38 cellular contexts compared by ENCODE assay signal in the genomic region with DNA sequence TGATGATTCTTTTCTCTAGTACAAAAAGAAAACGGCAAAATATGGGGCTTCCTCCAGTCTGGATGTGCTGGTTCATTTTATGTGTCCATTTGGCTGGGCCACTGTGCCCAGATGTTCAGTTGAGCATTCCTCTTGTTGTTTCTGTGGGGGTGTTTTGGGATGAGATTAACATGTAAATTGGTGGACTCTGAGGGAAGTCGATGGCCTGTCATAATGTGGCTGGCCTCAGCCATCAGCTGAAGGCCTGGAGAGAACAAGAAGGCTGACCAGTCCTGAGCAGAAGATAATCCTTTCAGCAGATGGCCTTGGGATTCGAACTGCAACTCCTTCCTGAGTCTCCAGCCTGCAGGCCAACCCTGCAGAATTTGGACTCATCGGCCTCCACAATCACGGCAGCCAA.
"Had no signal": no experiment of that assay in that cellular context is flagged by ENCODE, and none has a peak within 500 bp of the region (broad histone marks: within the 10 kb centered on the region; RNA-seq: fewer than 3 reads in every experiment).

No MANE protein-coding gene starts in this region.

- H3K27me3 ChIP-seq: ascending aorta, cardiac muscle cell had no signal

- ATAC-seq: activated CD4-positive, alpha-beta T cell treated with anti-CD3 and anti-CD28 coated beads for 36 hours; activated CD4-positive, CD25-positive, alpha-beta regulatory T cell treated with anti-CD3 and anti-CD28 coated beads, Interleukin-2, amount 50 U/mL, for 24 hours; activated CD8-positive, alpha-beta memory T cell treated with anti-CD3 and anti-CD28 coated beads, Interleukin-2, amount 10 ng/mL, durations not matched to agents 7 days and 5 days; activated CD8-positive, alpha-beta T cell treated with anti-CD3 and anti-CD28 coated beads, Interleukin-2, amount 10 ng/mL, durations not matched to agents 7 days and 5 days; activated naive CD8-positive, alpha-beta T cell treated with anti-CD3 and anti-CD28 coated beads, Interleukin-2, amount 50 U/mL, for 24 hours; WTC11 had no signal

- H3K27ac ChIP-seq: ascending aorta, cardiac muscle cell, WERI-Rb-1 had no signal

- H3K4me1 ChIP-seq: ascending aorta had no signal

- DNase-seq: activated CD4-positive, alpha-beta memory T cell treated with anti-CD3 and anti-CD28 coated beads, Interleukin-2, amount 10 ng/mL, durations not matched to agents 7 days and 5 days; activated CD4-positive, alpha-beta T cell treated with anti-CD3 and anti-CD28 coated beads for 1 hour; activated CD4-positive, alpha-beta T cell treated with anti-CD3 and anti-CD28 coated beads for 36 hours; activated CD4-positive, alpha-beta T cell treated with anti-CD3 and anti-CD28 coated beads for 48 hours; activated CD4-positive, alpha-beta T cell treated with anti-CD3 and anti-CD28 coated beads, Interleukin-2, amount 10 ng/mL, durations not matched to agents 7 days and 5 days; activated CD4-positive, alpha-beta T cell treated with anti-CD3 and anti-CD28 coated beads, Interleukin-2, amount 50 U/mL, for 48 hours; activated CD4-positive, CD25-positive, alpha-beta regulatory T cell; activated CD8-positive, alpha-beta memory T cell treated with anti-CD3 and anti-CD28 coated beads for 24 hours; activated CD8-positive, alpha-beta memory T cell treated with anti-CD3 and anti-CD28 coated beads, Interleukin-2, amount 10 ng/mL, durations not matched to agents 7 days and 5 days; activated CD8-positive, alpha-beta memory T cell treated with anti-CD3 and anti-CD28 coated beads, Interleukin-2, amount 50 U/mL, for 48 hours; activated CD8-positive, alpha-beta T cell treated with anti-CD3 and anti-CD28 coated beads, Interleukin-2, amount 10 ng/mL, durations not matched to agents 7 days and 5 days; activated effector memory CD4-positive, alpha-beta T cell treated with Interleukin-2 at 50 U/mL for 16 hours; activated gamma-delta T cell; activated naive CD4-positive, alpha-beta T cell treated with anti-CD3 and anti-CD28 coated beads, Interleukin-2, amount 10 ng/mL, durations not matched to agents 7 days and 5 days; activated naive CD4-positive, alpha-beta T cell treated with Interleukin-2 at 50 U/mL for 16 hours; activated naive CD8-positive, alpha-beta T cell treated with anti-CD3 and anti-CD28 coated beads, Interleukin-2, amount 10 ng/mL, durations not matched to agents 7 days and 5 days; activated naive CD8-positive, alpha-beta T cell treated with anti-CD3 and anti-CD28 coated beads, Interleukin-2, amount 50 U/mL, for 24 hours; activated T-cell treated with anti-CD3 and anti-CD28 coated beads, Interleukin-2, amount 50 U/mL, for 24 hours; activated T-cell treated with anti-CD3 and anti-CD28 coated beads, Interleukin-2, amount 50 U/mL, for 48 hours; amygdala; anterior cingulate cortex; caudate nucleus; cerebellar nuclear complex; T-helper 1 cell; T-helper 2 cell; T-helper 9 cell; WERI-Rb-1 had no signal

- H3K9me3 ChIP-seq: ascending aorta had no signal

- H3K27ac Mint-ChIP-seq: activated CD4-positive, alpha-beta memory T cell treated with anti-CD3 and anti-CD28 coated beads, Interleukin-2, amount 10 ng/mL, durations not matched to agents 7 days and 5 days; activated CD4-positive, alpha-beta T cell treated with anti-CD3 and anti-CD28 coated beads for 36 hours; activated CD4-positive, alpha-beta T cell treated with anti-CD3 and anti-CD28 coated beads, Interleukin-2, amount 10 ng/mL, durations not matched to agents 7 days and 5 days; activated CD8-positive, alpha-beta memory T cell treated with anti-CD3 and anti-CD28 coated beads, Interleukin-2, amount 10 ng/mL, durations not matched to agents 7 days and 5 days; activated CD8-positive, alpha-beta T cell treated with anti-CD3 and anti-CD28 coated beads, Interleukin-2, amount 10 ng/mL, durations not matched to agents 7 days and 5 days; activated naive CD4-positive, alpha-beta T cell treated with anti-CD3 and anti-CD28 coated beads, Interleukin-2, amount 10 ng/mL, durations not matched to agents 7 days and 5 days; activated naive CD4-positive, alpha-beta T cell treated with anti-CD3 and anti-CD28 coated beads, Interleukin-2, amount 50 U/mL, for 24 hours; activated naive CD8-positive, alpha-beta T cell; activated naive CD8-positive, alpha-beta T cell treated with anti-CD3 and anti-CD28 coated beads, Interleukin-2, amount 10 ng/mL, durations not matched to agents 7 days and 5 days; activated naive CD8-positive, alpha-beta T cell treated with anti-CD3 and anti-CD28 coated beads, Interleukin-2, amount 50 U/mL, for 24 hours; activated T-cell treated with anti-CD3 and anti-CD28 coated beads, Interleukin-2, amount 50 U/mL, for 24 hours; activated T-helper 2 cell treated with anti-CD3 and anti-CD28 coated beads, Interferon-gamma antibody, Interleukin-2, Interleukin-4, amounts not matched to agents 10 μg/mL and 5 μg/mL and 100 μg/mL, durations not matched to agents 14 hours and 24 hours and 36 hours; brain; T-helper 1 cell treated with Interleukin-12 subunit alpha and Interleukin-12 subunit beta and Interleukin-4 antibody, amounts not matched to agents 30 μg/mL and 1 μg/mL, for 36 hours; T-helper 2 cell treated with Interferon-gamma antibody and Interleukin-4, amounts not matched to agents 5 μg/mL and 100 μg/mL, for 36 hours; WTC11 had no signal

- H3K36me3 ChIP-seq: cardiac muscle cell, WERI-Rb-1 had no signal

- H3K4me3 Mint-ChIP-seq: activated CD4-positive, alpha-beta memory T cell treated with anti-CD3 and anti-CD28 coated beads, Interleukin-2, amount 10 ng/mL, durations not matched to agents 7 days and 5 days; activated CD4-positive, alpha-beta T cell treated with anti-CD3 and anti-CD28 coated beads for 36 hours; activated CD4-positive, alpha-beta T cell treated with anti-CD3 and anti-CD28 coated beads, Interleukin-2, amount 10 ng/mL, durations not matched to agents 7 days and 5 days; activated CD8-positive, alpha-beta memory T cell treated with anti-CD3 and anti-CD28 coated beads, Interleukin-2, amount 10 ng/mL, durations not matched to agents 7 days and 5 days; activated CD8-positive, alpha-beta T cell treated with anti-CD3 and anti-CD28 coated beads, Interleukin-2, amount 10 ng/mL, durations not matched to agents 7 days and 5 days; activated naive CD4-positive, alpha-beta T cell treated with anti-CD3 and anti-CD28 coated beads, Interleukin-2, amount 10 ng/mL, durations not matched to agents 7 days and 5 days; activated naive CD4-positive, alpha-beta T cell treated with anti-CD3 and anti-CD28 coated beads, Interleukin-2, amount 50 U/mL, for 24 hours; activated naive CD8-positive, alpha-beta T cell; activated naive CD8-positive, alpha-beta T cell treated with anti-CD3 and anti-CD28 coated beads, Interleukin-2, amount 10 ng/mL, durations not matched to agents 7 days and 5 days; activated naive CD8-positive, alpha-beta T cell treated with anti-CD3 and anti-CD28 coated beads, Interleukin-2, amount 50 U/mL, for 24 hours; activated T-cell treated with anti-CD3 and anti-CD28 coated beads, Interleukin-2, amount 50 U/mL, for 24 hours; brain; central memory CD8-positive, alpha-beta T cell; T-helper 1 cell treated with Interleukin-12 subunit alpha and Interleukin-12 subunit beta and Interleukin-4 antibody, amounts not matched to agents 30 μg/mL and 1 μg/mL, for 36 hours; T-helper 2 cell treated with Interferon-gamma antibody and Interleukin-4, amounts not matched to agents 5 μg/mL and 100 μg/mL, for 36 hours; WTC11 had no signal

- H3K36me3 Mint-ChIP-seq: activated CD8-positive, alpha-beta memory T cell treated with anti-CD3 and anti-CD28 coated beads, Interleukin-2, amount 10 ng/mL, durations not matched to agents 7 days and 5 days; activated naive CD4-positive, alpha-beta T cell treated with anti-CD3 and anti-CD28 coated beads, Interleukin-2, amount 10 ng/mL, durations not matched to agents 7 days and 5 days; activated naive CD4-positive, alpha-beta T cell treated with anti-CD3 and anti-CD28 coated beads, Interleukin-2, amount 50 U/mL, for 24 hours; activated naive CD8-positive, alpha-beta T cell; activated naive CD8-positive, alpha-beta T cell treated with anti-CD3 and anti-CD28 coated beads, Interleukin-2, amount 10 ng/mL, durations not matched to agents 7 days and 5 days; brain had no signal

- H3K4me3 ChIP-seq: ascending aorta, cardiac muscle cell had no signal

- H3K4me1 Mint-ChIP-seq: activated CD4-positive, alpha-beta memory T cell treated with anti-CD3 and anti-CD28 coated beads, Interleukin-2, amount 10 ng/mL, durations not matched to agents 7 days and 5 days; activated CD4-positive, alpha-beta T cell treated with anti-CD3 and anti-CD28 coated beads for 36 hours; activated CD4-positive, alpha-beta T cell treated with anti-CD3 and anti-CD28 coated beads, Interleukin-2, amount 10 ng/mL, durations not matched to agents 7 days and 5 days; activated CD8-positive, alpha-beta memory T cell treated with anti-CD3 and anti-CD28 coated beads, Interleukin-2, amount 10 ng/mL, durations not matched to agents 7 days and 5 days; activated naive CD4-positive, alpha-beta T cell treated with anti-CD3 and anti-CD28 coated beads, Interleukin-2, amount 10 ng/mL, durations not matched to agents 7 days and 5 days; activated naive CD4-positive, alpha-beta T cell treated with anti-CD3 and anti-CD28 coated beads, Interleukin-2, amount 50 U/mL, for 24 hours; activated naive CD8-positive, alpha-beta T cell treated with anti-CD3 and anti-CD28 coated beads, Interleukin-2, amount 10 ng/mL, durations not matched to agents 7 days and 5 days; activated naive CD8-positive, alpha-beta T cell treated with anti-CD3 and anti-CD28 coated beads, Interleukin-2, amount 50 U/mL, for 24 hours; brain had no signal

- H3K27me3 Mint-ChIP-seq: activated CD4-positive, alpha-beta memory T cell treated with anti-CD3 and anti-CD28 coated beads, Interleukin-2, amount 10 ng/mL, durations not matched to agents 7 days and 5 days; activated CD4-positive, alpha-beta T cell treated with anti-CD3 and anti-CD28 coated beads for 36 hours; activated CD4-positive, alpha-beta T cell treated with anti-CD3 and anti-CD28 coated beads, Interleukin-2, amount 10 ng/mL, durations not matched to agents 7 days and 5 days; activated CD8-positive, alpha-beta memory T cell treated with anti-CD3 and anti-CD28 coated beads, Interleukin-2, amount 10 ng/mL, durations not matched to agents 7 days and 5 days; activated naive CD4-positive, alpha-beta T cell treated with anti-CD3 and anti-CD28 coated beads, Interleukin-2, amount 10 ng/mL, durations not matched to agents 7 days and 5 days; activated naive CD4-positive, alpha-beta T cell treated with anti-CD3 and anti-CD28 coated beads, Interleukin-2, amount 50 U/mL, for 24 hours; activated naive CD8-positive, alpha-beta T cell; activated naive CD8-positive, alpha-beta T cell treated with anti-CD3 and anti-CD28 coated beads, Interleukin-2, amount 10 ng/mL, durations not matched to agents 7 days and 5 days; activated naive CD8-positive, alpha-beta T cell treated with anti-CD3 and anti-CD28 coated beads, Interleukin-2, amount 50 U/mL, for 24 hours; activated T-cell treated with anti-CD3 and anti-CD28 coated beads, Interleukin-2, amount 50 U/mL, for 24 hours; central memory CD8-positive, alpha-beta T cell had no signal

- H3K9me3 Mint-ChIP-seq: activated CD4-positive, alpha-beta memory T cell treated with anti-CD3 and anti-CD28 coated beads, Interleukin-2, amount 10 ng/mL, durations not matched to agents 7 days and 5 days; activated CD4-positive, alpha-beta T cell treated with anti-CD3 and anti-CD28 coated beads, Interleukin-2, amount 10 ng/mL, durations not matched to agents 7 days and 5 days; activated naive CD4-positive, alpha-beta T cell treated with anti-CD3 and anti-CD28 coated beads, Interleukin-2, amount 50 U/mL, for 24 hours; activated naive CD8-positive, alpha-beta T cell treated with anti-CD3 and anti-CD28 coated beads, Interleukin-2, amount 10 ng/mL, durations not matched to agents 7 days and 5 days; activated naive CD8-positive, alpha-beta T cell treated with anti-CD3 and anti-CD28 coated beads, Interleukin-2, amount 50 U/mL, for 24 hours; activated T-cell treated with anti-CD3 and anti-CD28 coated beads, Interleukin-2, amount 50 U/mL, for 24 hours; brain; central memory CD8-positive, alpha-beta T cell; T-helper 1 cell treated with Interleukin-12 subunit alpha and Interleukin-12 subunit beta and Interleukin-4 antibody, amounts not matched to agents 30 μg/mL and 1 μg/mL, for 36 hours; WTC11 had no signal
